Comparison of ENCODE assay signal across 22 cellular contexts in the genomic region with DNA sequence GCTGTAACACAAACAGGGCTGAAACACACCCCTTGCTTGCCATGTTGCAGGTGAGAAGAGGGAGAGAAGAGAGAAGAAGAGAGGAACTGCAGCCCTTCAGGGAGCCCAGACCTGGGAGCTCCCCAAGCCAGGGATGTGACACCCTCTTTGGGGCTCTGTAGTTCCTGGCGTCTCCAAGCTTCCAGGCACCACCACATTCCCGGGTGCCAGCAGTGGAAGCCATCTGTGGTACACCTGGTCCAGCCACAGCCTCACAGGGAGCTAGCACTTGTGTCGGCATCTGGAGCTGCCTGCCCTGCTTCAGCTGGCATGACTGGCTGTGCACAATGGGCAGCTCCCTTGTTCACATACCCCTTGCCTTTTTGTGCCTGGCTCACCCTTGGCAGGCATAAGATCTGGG.
"Had no signal": no experiment of that assay in that cellular context is flagged by ENCODE, and none has a peak within 500 bp of the region (broad histone marks: within the 10 kb centered on the region; RNA-seq: fewer than 3 reads in every experiment).

No MANE protein-coding gene starts in this region.

- H3K9me3 ChIP-seq: lower lobe of right lung, thyroid gland had no signal

- H3K4me3 ChIP-seq: lower lobe of right lung, smooth muscle cell, thyroid gland had no signal

- ATAC-seq: activated CD4-positive, alpha-beta T cell treated with anti-CD3 and anti-CD28 coated beads for 36 hours; activated T-helper 17 cell treated with anti-CD3 and anti-CD28 coated beads, Interleukin-2, amount 50 U/mL, for 72 hours; left lobe of liver; sciatic nerve; stimulated activated naive B cell treated with anti-CD40 and anti-IgM and Interleukin-4, amounts not matched to agents 10 μg/mL and 1 μg/mL and 100 μg/mL, for 72 hours; WTC11 had no signal

- H3K36me3 ChIP-seq: lower lobe of right lung, thyroid gland had no signal

- DNase-seq: activated CD4-positive, alpha-beta T cell treated with anti-CD3 and anti-CD28 coated beads for 36 hours; activated CD4-positive, alpha-beta T cell treated with anti-CD3 and anti-CD28 coated beads, Interleukin-2, amount 50 U/mL, for 4 hours; activated CD8-positive, alpha-beta memory T cell treated with anti-CD3 and anti-CD28 coated beads for 24 hours; activated CD8-positive, alpha-beta memory T cell treated with anti-CD3 and anti-CD28 coated beads, Interleukin-2, amount 50 U/mL, for 4 hours; activated naive CD4-positive, alpha-beta T cell treated with Interleukin-2 at 50 U/mL for 16 hours; activated naive CD8-positive, alpha-beta T cell treated with anti-CD3 and anti-CD28 coated beads for 36 hours; activated T-cell treated with anti-CD3 and anti-CD28 coated beads, Interleukin-2, amount 50 U/mL, for 24 hours; amniotic stem cell; cerebellar nuclear complex; foreskin fibroblast; kidney; lower lobe of right lung; natural killer cell; stimulated activated CD4-positive, alpha-beta T cell treated with anti-CD3 and anti-CD28 coated beads, Interleukin-15, amount 100 ng/mL, for 24 hours; stimulated activated naive B cell treated with anti-CD40 and anti-IgM and Interleukin-4, amounts not matched to agents 10 μg/mL and 1 μg/mL and 100 μg/mL, for 72 hours; T1000; thyroid gland had no signal

- H3K27ac ChIP-seq: lower lobe of right lung, thyroid gland had no signal

- H3K27me3 ChIP-seq: thyroid gland had no signal
